In genomic region chr4:124711469-124712416, GRCh38 we compare ENCODE assay signal across 1 cellular context.
TF ChIP-seq lines count a peak whose summit lies in the region.

No MANE protein-coding gene starts in this region.

TF ChIP-seq in SK-N-SH, 30 proteins besides CTCF, POLR2A, EP300 and RAD21 (continued from another document):
- no peak for TF ChIP-seq REST (IDR thresholded peaks at IDR 0.05; ENCODE audit: low read depth, low read length)
- TF ChIP-seq POLR2AphosphoS5 (IDR thresholded peaks at IDR 0.05; ENCODE audit: low read depth, low read length): peak; percentile 48
- TF ChIP-seq PBX3 (IDR thresholded peaks at IDR 0.05): no peak
- TF ChIP-seq IRF3 (IDR thresholded peaks at IDR 0.05; ENCODE audit: low read depth, low read length): no peak
- TF ChIP-seq YY1 (IDR thresholded peaks at IDR 0.05; ENCODE audit: low read depth): no peak
- no peak; the same call in 1 of the 2 replicates for TF ChIP-seq JUND (IDR thresholded peaks at IDR 0.05)
- no peak for TF ChIP-seq GATA2 (CRISPR knock-in tag; IDR thresholded peaks at IDR 0.05)
- peak; percentile 63; the same call in 1 of the 2 replicates for TF ChIP-seq TAF1 (IDR thresholded peaks at IDR 0.05; ENCODE audit: borderline replicate concordance, low read depth, low read length)
- TF ChIP-seq MXI1 (IDR thresholded peaks at IDR 0.05; ENCODE audit: low read depth, low read length): peak; percentile 22; the same call in 1 of the 2 replicates
- peak; percentile 8 for TF ChIP-seq TCF12 (IDR thresholded peaks at IDR 0.05)
- TF ChIP-seq NFIC (IDR thresholded peaks at IDR 0.05; ENCODE audit: borderline replicate concordance): 0 out of 2 replicates have a peak, but pooled peaks have one; percentile 48
- no peak for TF ChIP-seq USF2 (IDR thresholded peaks at IDR 0.05; ENCODE audit: borderline replicate concordance, low read depth, low read length)
- 0 out of 2 replicates have a peak, but pooled peaks have one; percentile 50 for TF ChIP-seq ZBTB33 (IDR thresholded peaks at IDR 0.05; ENCODE audit: borderline replicate concordance, low read depth)
- TF ChIP-seq NRF1 (IDR thresholded peaks at IDR 0.05; ENCODE audit: low read depth, low read length): no peak
- TF ChIP-seq FOXJ3 (CRISPR knock-in tag; IDR thresholded peaks at IDR 0.05): no peak
- TF ChIP-seq GABPA (IDR thresholded peaks at IDR 0.05; ENCODE audit: low read depth): peak; percentile 14; the same call in 1 of the 2 replicates
- TF ChIP-seq FOXM1 (IDR thresholded peaks at IDR 0.05; ENCODE audit: low read depth): no peak
- TF ChIP-seq USF1 (IDR thresholded peaks at IDR 0.05; ENCODE audit: borderline replicate concordance, low read depth): no peak
- no peak for TF ChIP-seq RFX5 (IDR thresholded peaks at IDR 0.05; ENCODE audit: low read length)
- no peak for TF ChIP-seq RCOR1 (IDR thresholded peaks at IDR 0.05; ENCODE audit: low read length)
- TF ChIP-seq SMC3 (IDR thresholded peaks at IDR 0.05; ENCODE audit: low read depth, low read length): peak; percentile 8; the same call in 1 of the 2 replicates
- TF ChIP-seq SIN3A (IDR thresholded peaks at IDR 0.05; ENCODE audit: borderline replicate concordance, low read depth, low read length): peak; percentile 3; the same call in 1 of the 2 replicates
- TF ChIP-seq MAX (IDR thresholded peaks at IDR 0.05; ENCODE audit: low read depth): no peak; the same call in 1 of the 2 replicates
- TF ChIP-seq TEAD4 (IDR thresholded peaks at IDR 0.05; ENCODE audit: borderline replicate concordance, insufficient read depth): no peak
- TF ChIP-seq CHD2 (IDR thresholded peaks at IDR 0.05; ENCODE audit: low read length, partially characterized antibody): no peak
- TF ChIP-seq ELF1 (IDR thresholded peaks at IDR 0.05): peak; percentile 32; the same call in 1 of the 2 replicates
- no peak for TF ChIP-seq FOSL2 (IDR thresholded peaks at IDR 0.05; ENCODE audit: borderline replicate concordance, low read depth)
- no peak for TF ChIP-seq EZH2phosphoT487 (IDR thresholded peaks at IDR 0.05; ENCODE audit: borderline replicate concordance, low read depth)
- no peak; the same call in 1 of the 2 replicates for TF ChIP-seq MEF2A (IDR thresholded peaks at IDR 0.05; ENCODE audit: borderline replicate concordance, low read depth)
